In genomic region chr10:104274762-104275721, GRCh38 we compare ENCODE assay signal across 8 cellular contexts. TPM values are rescaled to one million over a fixed set of nuclear protein-coding genes. Genes with fewer than 3 reads are reported as not detected.
DNase-seq lines count a peak whose midpoint lies in the region; ATAC-seq and TF ChIP-seq lines count a peak whose summit lies in the region.

No MANE protein-coding gene starts in this region.

- intact Hi-C loops in naive thymus-derived CD4-positive, alpha-beta T cell (cut with micrococcal nuclease), result loop anchor here in 1 of 2 donors (1.0 kb wide), 1 partner anchor 75 kb away; no protein-coding TSS in a partner anchor

- H3K9me3 Mint-ChIP-seq in naive thymus-derived CD4-positive, alpha-beta T cell, result no peaks in the 10 kb centered on the region
- no peaks in the 10 kb centered on the region for H3K9me3 Mint-ChIP-seq in type B pancreatic cell

- H3K4me3 ChIP-seq in Loucy (ENCODE audit: low read length, poor library complexity, severe bottlenecking) (no peak overlapping the region), epithelial cell of esophagus (ENCODE audit: low read length) (peak overlapping the region; percentile 59)
- peak overlapping the region; percentile 44 for H3K4me3 ChIP-seq in naive thymus-derived CD4-positive, alpha-beta T cell (ENCODE audit: low read length)

- H3K9ac ChIP-seq in Loucy (ENCODE audit: low read depth, low read length, poor library complexity, severe bottlenecking), result no peak overlapping the region

- H3K4me1 Mint-ChIP-seq in naive thymus-derived CD4-positive, alpha-beta T cell, result peaks cover 0 to 5% (median 0%) of the 10 kb centered on the region in 7 donors
- no peaks in the 10 kb centered on the region for H3K4me1 Mint-ChIP-seq in type B pancreatic cell (ENCODE audit: unreplicated experiment)

- no peaks in the 10 kb centered on the region for H3K9me2 ChIP-seq in Loucy (replicated peaks; ENCODE audit: low read depth, low read length)

- H4K20me1 ChIP-seq in Loucy (ENCODE audit: insufficient read depth, low read length, poor library complexity, severe bottlenecking), result no peaks in the 10 kb centered on the region

- no peak overlapping the region for H3K4me2 ChIP-seq in Loucy (ENCODE audit: low read depth, low read length, poor library complexity, severe bottlenecking)

- no peaks in the 10 kb centered on the region for H3F3A ChIP-seq in Loucy (ENCODE audit: low read depth)

- peak overlapping the region; percentile 51; the same call in 1 of the 2 replicates for H2AFZ ChIP-seq in Loucy (ENCODE audit: low read length)

- H3K27ac Mint-ChIP-seq in naive thymus-derived CD4-positive, alpha-beta T cell, result no peak overlapping the region
- H3K27ac Mint-ChIP-seq in type B pancreatic cell, result no peak overlapping the region

- CTCF ChIA-PET in naive thymus-derived CD4-positive, alpha-beta T cell (lab: Charles Lee), result interaction anchor here (0.6 to 7.2 kb wide), 24 partner anchors 11 to 1903 kb away, joined by 3 to 49 read pairs (median 4); partner anchors contain the start of genes CFAP43, CFAP58, GSTO1 and ITPRIP

- DNase-seq in AG20443 (ENCODE audit: low spot score) (peak; percentile 82), GM20000 (ENCODE audit: low spot score) (peak; percentile 58), activated T-cell treated with anti-CD3 and anti-CD28 coated beads for 1 hour (ENCODE audit: low read depth) (peak; percentile 38), epithelial cell of esophagus (ENCODE audit: low read depth) (peak; percentile 67), type B pancreatic cell (ENCODE audit: extremely low spot score, unreplicated experiment) (no peak)
- peak in 6 of 9 donors; percentile 35 to 60 (median 44) for DNase-seq in naive thymus-derived CD4-positive, alpha-beta T cell

- no peaks in the 10 kb centered on the region for H3K27me3 ChIP-seq in Loucy (ENCODE audit: insufficient read depth, low read length, poor library complexity, severe bottlenecking)
- H3K27me3 ChIP-seq in naive thymus-derived CD4-positive, alpha-beta T cell (ENCODE audit: control insufficient read depth in 2 of 2, insufficient read depth in 2 of 2, low read length in 2 of 2), result no peaks in the 10 kb centered on the region

- peak; percentile 90 for ATAC-seq in naive thymus-derived CD4-positive, alpha-beta T cell
- no peak for ATAC-seq in GM19467 (IDR thresholded peaks at IDR 0.05; ENCODE audit: unreplicated experiment)

- peaks cover 0 to 22% (median 4%) of the 10 kb centered on the region in 5 donors for H3K27me3 Mint-ChIP-seq in naive thymus-derived CD4-positive, alpha-beta T cell
- peaks cover 20% of the 10 kb centered on the region for H3K27me3 Mint-ChIP-seq in type B pancreatic cell

- no peaks in the 10 kb centered on the region for H3K79me2 ChIP-seq in Loucy (ENCODE audit: insufficient read depth, low read length)

- H3K27ac ChIP-seq in naive thymus-derived CD4-positive, alpha-beta T cell (ENCODE audit: low read depth, low read length), result no peak overlapping the region

- H3K4me1 ChIP-seq in Loucy (ENCODE audit: insufficient read depth, low read length, poor library complexity, severe bottlenecking), result no peaks in the 10 kb centered on the region
- peaks cover 3 to 7% of the 10 kb centered on the region in 2 donors for H3K4me1 ChIP-seq in naive thymus-derived CD4-positive, alpha-beta T cell (ENCODE audit: control insufficient read depth in 2 of 2, insufficient read depth in 2 of 2, low read length in 2 of 2)

- H3K9me3 ChIP-seq in Loucy (ENCODE audit: insufficient read depth, low read depth, low read length), result no peaks in the 10 kb centered on the region
- H3K9me3 ChIP-seq in naive thymus-derived CD4-positive, alpha-beta T cell (ENCODE audit: control insufficient read depth in 2 of 3, low read length in 3 of 3), result no peaks in the 10 kb centered on the region

- no peaks in the 10 kb centered on the region for H3K36me3 Mint-ChIP-seq in naive thymus-derived CD4-positive, alpha-beta T cell
- H3K36me3 Mint-ChIP-seq in type B pancreatic cell, result no peaks in the 10 kb centered on the region

- H3K4me3 Mint-ChIP-seq in naive thymus-derived CD4-positive, alpha-beta T cell, result peak overlapping the region in 8 of 10 donors; percentile 18 to 70 (median 40)
- peak overlapping the region; percentile 59 for H3K4me3 Mint-ChIP-seq in type B pancreatic cell

- TF ChIP-seq CTCF in GM20000 (IDR thresholded peaks at IDR 0.05; ENCODE audit: extremely low read depth, missing control alignments) (peak; percentile 92), Loucy (conservative IDR thresholded peaks at IDR 0.05; ENCODE audit: low read length) (peak; percentile 63), epithelial cell of esophagus (IDR thresholded peaks at IDR 0.05; ENCODE audit: insufficient read depth, low read depth, low read length, missing control alignments) (peak; percentile 91), type B pancreatic cell (conservative IDR thresholded peaks at IDR 0.05) (peak; percentile 84)

- no peaks in the 10 kb centered on the region for H3K36me3 ChIP-seq in Loucy (ENCODE audit: insufficient read depth, low read length)
- no peaks in the 10 kb centered on the region for H3K36me3 ChIP-seq in naive thymus-derived CD4-positive, alpha-beta T cell (ENCODE audit: control insufficient read depth in 2 of 3, insufficient read depth in 3 of 3, low read length in 3 of 3)

- POLR2A ChIA-PET in naive thymus-derived CD4-positive, alpha-beta T cell (lab: Charles Lee), result interaction anchor here (0.6 to 3.4 kb wide), 10 partner anchors 12 to 345 kb away, joined by 3 to 23 read pairs (median 3); partner anchors contain the start of genes CFAP58 and GSTO1

RNA-seq across cellular contexts. Expression of gene GSTO2, which starts 6.1 kb away (rescaled TPM):
- 1 to 10 TPM; 1.1 to 2.5 (median 1.4) TPM for total RNA-seq in naive thymus-derived CD4-positive, alpha-beta T cell
- 1 to 10 TPM; 1.0 to 1.3 TPM for polyA plus RNA-seq in naive thymus-derived CD4-positive, alpha-beta T cell
- total RNA-seq in type B pancreatic cell (ENCODE audit: low replicate concordance), result 2.8 and 8.2 TPM in 2 replicates

RNA-seq across cellular contexts. Expression of gene GSTO1, which starts 20.4 kb away (rescaled TPM):
- 100 to 1,000 TPM in 1 of 5 experiments, 10 to 100 TPM in 4; 28.1 to 129 (median 49.1) TPM for total RNA-seq in naive thymus-derived CD4-positive, alpha-beta T cell
- polyA plus RNA-seq in naive thymus-derived CD4-positive, alpha-beta T cell, result 100 to 1,000 TPM; 116 to 141 TPM
- total RNA-seq in type B pancreatic cell (ENCODE audit: low replicate concordance), result 74.1 and 79.2 TPM in 2 replicates

RNA-seq across cellular contexts. Expression of gene CFAP43, which starts 42.9 kb away (rescaled TPM):
- under 1 TPM in 1 of 5 experiments, not detected in 4; 0.17 TPM for total RNA-seq in naive thymus-derived CD4-positive, alpha-beta T cell
- under 1 TPM in 1 of 2 donors, not detected in 1; 0.14 TPM for polyA plus RNA-seq in naive thymus-derived CD4-positive, alpha-beta T cell
- 1.6 and 7.6 TPM in 2 replicates for total RNA-seq in type B pancreatic cell (ENCODE audit: low replicate concordance)
